ENCODE assay signal across 9 cellular contexts in genomic region chr1:54153548-54154439, GRCh38. TPM values are rescaled to one million over a fixed set of nuclear protein-coding genes. Genes with fewer than 3 reads are reported as not detected.
A peak's percentile ranks its signal among the peaks of the same experiment; 100 is the strongest.
DNase-seq lines count a peak whose midpoint lies in the region; ATAC-seq, FAIRE-seq and TF ChIP-seq lines count a peak whose summit lies in the region.
"Had no signal": no experiment of that assay in that cellular context is flagged by ENCODE, and none has a peak within 500 bp of the region (broad histone marks: within the 10 kb centered on the region; RNA-seq: fewer than 3 reads in every experiment).

No MANE protein-coding gene starts in this region.

- peaks cover 7% of the 10 kb centered on the region for H3K4me1 Mint-ChIP-seq in astrocyte (ENCODE audit: low read depth, unreplicated experiment)

- ATAC-seq in HG02623 (IDR thresholded peaks at IDR 0.05; ENCODE audit: unreplicated experiment) (no peak), HG03378 (IDR thresholded peaks at IDR 0.05; ENCODE audit: unreplicated experiment) (no peak)
- ATAC-seq: activated T-cell treated with anti-CD3 and anti-CD28 coated beads, Interleukin-2, amount 50 U/mL, for 72 hours had no signal

- TF ChIP-seq CTCF in astrocyte (IDR thresholded peaks at IDR 0.05; ENCODE audit: insufficient read depth, low read depth, low read length) (no peak), uterus (IDR thresholded peaks at IDR 0.05) (no peak)

- H3K4me1 ChIP-seq in astrocyte (ENCODE audit: insufficient read depth, low read length) (peaks cover 5% of the 10 kb centered on the region), uterus (no peaks in the 10 kb centered on the region)

- no peaks in the 10 kb centered on the region for H3K9me3 ChIP-seq in astrocyte (ENCODE audit: insufficient read depth, low read depth, low read length)
- no peaks in the 10 kb centered on the region for H3K9me3 ChIP-seq in uterus

- peaks cover 16% of the 10 kb centered on the region for H3K27me3 Mint-ChIP-seq in astrocyte (ENCODE audit: low read depth, unreplicated experiment)

- intact Hi-C loops in uterus (cut with DNase I; ENCODE audit: low total_unique reads), result no loop called here

- H2AFZ ChIP-seq in astrocyte (ENCODE audit: low read depth, low read length), result peak overlapping the region; percentile 82

- H3K27ac ChIP-seq in astrocyte (ENCODE audit: low read depth, low read length) (no peak overlapping the region), layer of hippocampus (ENCODE audit: low read depth, low read length) (peak overlapping the region; percentile 30), uterus (peak overlapping the region; percentile 15 to 18)

- H3K9me3 Mint-ChIP-seq in astrocyte (ENCODE audit: unreplicated experiment), result peaks cover 3% of the 10 kb centered on the region
- H3K9me3 Mint-ChIP-seq: activated T-cell treated with anti-CD3 and anti-CD28 coated beads, Interleukin-2, amount 50 U/mL, for 72 hours had no signal

- TF ChIP-seq POLR2A in uterus (IDR thresholded peaks at IDR 0.05), result no peak

- no peak overlapping the region for H3K27ac Mint-ChIP-seq in astrocyte (ENCODE audit: unreplicated experiment)
- H3K27ac Mint-ChIP-seq: activated T-cell treated with anti-CD3 and anti-CD28 coated beads, Interleukin-2, amount 50 U/mL, for 72 hours had no signal

- H3K36me3 Mint-ChIP-seq in astrocyte (ENCODE audit: low read depth, unreplicated experiment), result peaks cover 2% of the 10 kb centered on the region

- H3K9ac ChIP-seq in astrocyte (ENCODE audit: low read length), result no peak overlapping the region

- H3K4me3 ChIP-seq in astrocyte (ENCODE audit: insufficient read depth, low read depth, low read length), result no peak overlapping the region
- H3K4me3 ChIP-seq in uterus, result no peak overlapping the region

- no peaks in the 10 kb centered on the region for H3K79me2 ChIP-seq in astrocyte (ENCODE audit: insufficient read depth, low read length)

- no peaks in the 10 kb centered on the region for H3K36me3 ChIP-seq in astrocyte (ENCODE audit: insufficient read depth, low read length)
- no peaks in the 10 kb centered on the region for H3K36me3 ChIP-seq in uterus

- DNase-seq in NCI-H510A (lab: John Stamatoyannopoulos, UW) (peak; percentile 25), NCI-H510A treated with DMSO at 0.1 percent for 48 hours (lab: John Stamatoyannopoulos, UW) (no peak), astrocyte (ENCODE audit: low read depth) (peak; percentile 50), uterus (peak; percentile 71 to 79)
- DNase-seq in activated CD4-positive, alpha-beta T cell treated with anti-CD3 and anti-CD28 coated beads for 48 hours, result no peak
- DNase-seq: activated T-cell treated with anti-CD3 and anti-CD28 coated beads, Interleukin-2, amount 50 U/mL, for 72 hours had no signal

- H4K20me1 ChIP-seq in astrocyte (ENCODE audit: insufficient read depth, low read length), result no peaks in the 10 kb centered on the region

- no peak for FAIRE-seq in astrocyte (lab: Jason Lieb, UNC)

- H3K4me3 Mint-ChIP-seq in astrocyte (ENCODE audit: unreplicated experiment), result no peak overlapping the region
- H3K4me3 Mint-ChIP-seq: activated T-cell treated with anti-CD3 and anti-CD28 coated beads, Interleukin-2, amount 50 U/mL, for 72 hours had no signal

- H3K4me2 ChIP-seq in astrocyte (ENCODE audit: low read length), result peak overlapping the region; percentile 53

- H3K27me3 ChIP-seq in astrocyte (ENCODE audit: insufficient read depth, low read length) (no peaks in the 10 kb centered on the region), layer of hippocampus (ENCODE audit: control insufficient read depth, insufficient read depth, low read length) (no peaks in the 10 kb centered on the region), uterus (no peaks in the 10 kb centered on the region)

RNA-seq across cellular contexts. Expression of gene CDCP2, which starts 1.0 kb away (rescaled TPM):
- total RNA-seq in astrocyte (not detected in 2 replicates), uterus (under 1 TPM in 2 of 4 donors, not detected in 2; 0.18 to 0.28 TPM)
- total RNA-seq: activated T-cell treated with anti-CD3 and anti-CD28 coated beads, Interleukin-2, amount 50 U/mL, for 72 hours had no signal

RNA-seq across cellular contexts. Expression of gene CYB5RL, which starts 46.0 kb away (rescaled TPM):
- total RNA-seq in astrocyte, result 3.9 TPM in 2 replicates
- total RNA-seq in uterus, result 10 to 100 TPM in 1 of 4 donors, 1 to 10 TPM in 3; 1.3 to 11.6 (median 6.6) TPM

RNA-seq across cellular contexts. Expression of gene MRPL37, which starts 46.2 kb away (rescaled TPM):
- total RNA-seq in astrocyte, result 80.0 and 81.4 TPM in 2 replicates
- total RNA-seq in uterus, result 10 to 100 TPM in 3 of 4 donors, 1 to 10 TPM in 1; 4.4 to 52.9 (median 39.0) TPM

Comparison
In these comparisons a context has a peak if more than half of its experiments do, and no peak if none do; other contexts are left out.
1. DNase-seq: peak in NCI-H510A (single experiment), astrocyte (single experiment) and uterus (2 of 2); none in NCI-H510A treated with DMSO at 0.1 percent for 48 hours (single experiment) and activated CD4-positive, alpha-beta T cell treated with anti-CD3 and anti-CD28 coated beads for 48 hours (single experiment).